28 cellular contexts compared by ENCODE assay signal in genomic region chr2:241062342-241063092, GRCh38. TPM values are rescaled to one million over a fixed set of nuclear protein-coding genes. Genes with fewer than 3 reads are reported as not detected.
DNase-seq lines count a peak whose midpoint lies in the region; ATAC-seq and TF ChIP-seq lines count a peak whose summit lies in the region.
"Had no signal": no experiment of that assay in that cellular context is flagged by ENCODE, and none has a peak within 500 bp of the region (broad histone marks: within the 10 kb centered on the region; RNA-seq: fewer than 3 reads in every experiment).

No MANE protein-coding gene starts in this region.

- H3K36me3 Mint-ChIP-seq in HFFc6 (ENCODE audit: low read depth), result no peaks in the 10 kb centered on the region
- H3K36me3 Mint-ChIP-seq: activated naive CD4-positive, alpha-beta T cell treated with anti-CD3 and anti-CD28 coated beads, Interleukin-2, amount 50 U/mL, for 72 hours; mesothelial cell of epicardium; naive thymus-derived CD4-positive, alpha-beta T cell had no signal

- peak overlapping the region; percentile 48 for H3K4me3 ChIP-seq in epithelial cell of esophagus (ENCODE audit: low read length)
- H3K4me3 ChIP-seq in osteoblast (ENCODE audit: insufficient read depth, low read length), result no peak overlapping the region
- no peak overlapping the region for H3K4me3 ChIP-seq in upper lobe of right lung
- H3K4me3 ChIP-seq: MG63, ovary, right lobe of liver, SK-N-MC, tibial nerve had no signal

- H3K4me1 ChIP-seq in osteoblast (ENCODE audit: insufficient read depth, low read length), result no peaks in the 10 kb centered on the region
- peaks cover 8% of the 10 kb centered on the region for H3K4me1 ChIP-seq in upper lobe of right lung
- H3K4me1 ChIP-seq: right lobe of liver had no signal

- H3K79me2 ChIP-seq in osteoblast (ENCODE audit: insufficient read depth, low read length), result no peaks in the 10 kb centered on the region

- no peak overlapping the region for H2AFZ ChIP-seq in osteoblast (ENCODE audit: low read length)

- no peaks in the 10 kb centered on the region for H3K27me3 ChIP-seq in osteoblast (ENCODE audit: insufficient read depth, low read length)
- no peaks in the 10 kb centered on the region for H3K27me3 ChIP-seq in upper lobe of right lung
- H3K27me3 ChIP-seq: MG63, ovary, right lobe of liver, tibial nerve had no signal

- H3K27ac Mint-ChIP-seq in HFFc6, result no peak overlapping the region
- H3K27ac Mint-ChIP-seq: activated CD4-positive, alpha-beta T cell treated with anti-CD3 and anti-CD28 coated beads, Interleukin-2, amount 10 ng/mL, durations not matched to agents 7 days and 5 days; activated naive CD4-positive, alpha-beta T cell treated with anti-CD3 and anti-CD28 coated beads, Interleukin-2, amount 50 U/mL, for 72 hours; activated T-helper 17 cell treated with anti-CD3 and anti-CD28 coated beads, Interleukin-2, amount 50 U/mL, for 72 hours; mesothelial cell of epicardium; stimulated activated naive CD8-positive, alpha-beta T cell treated with anti-CD3 and anti-CD28 coated beads, Interleukin-15, Interleukin-2, amounts not matched to agents 100 ng/mL and 50 ng/mL, for 24 hours; T-helper 2 cell treated with Interferon-gamma antibody and Interleukin-4, amounts not matched to agents 5 μg/mL and 100 μg/mL, for 36 hours had no signal

- H3K27ac ChIP-seq in osteoblast (ENCODE audit: low read depth, low read length) (no peak overlapping the region), upper lobe of right lung (no peak overlapping the region)
- H3K27ac ChIP-seq: ovary, right lobe of liver, SK-N-MC had no signal

- no peak for ATAC-seq in Right ventricle myocardium inferior
- ATAC-seq in left ventricle myocardium superior, result no peak
- no peak for ATAC-seq in upper lobe of right lung
- no peak for ATAC-seq in HG03025 (IDR thresholded peaks at IDR 0.05; ENCODE audit: low FRiP score, unreplicated experiment)
- ATAC-seq: activated T-helper 17 cell treated with anti-CD3 and anti-CD28 coated beads, Interleukin-2, amount 50 U/mL, for 72 hours; naive thymus-derived CD4-positive, alpha-beta T cell had no signal

- DNase-seq in Right ventricle myocardium inferior (ENCODE audit: missing footprints), result peak; percentile 23
- no peak for DNase-seq in left ventricle myocardium superior
- peak; percentile 78 for DNase-seq in epithelial cell of esophagus (ENCODE audit: low read depth)
- DNase-seq in osteoblast (ENCODE audit: insufficient read length, low spot score, missing footprints), result peak; percentile 81
- peak; percentile 63 for DNase-seq in upper lobe of right lung
- no peak for DNase-seq in HFFc6
- no peak for DNase-seq in NK-92 treated with Interleukin-12 subunit alpha and Interleukin-12 subunit beta, amount 100 ng/mL, for 24 hours (lab: John Stamatoyannopoulos, UW)
- DNase-seq: activated CD4-positive, alpha-beta T cell treated with anti-CD3 and anti-CD28 coated beads, Interleukin-2, amount 10 ng/mL, durations not matched to agents 7 days and 5 days; activated CD8-positive, alpha-beta memory T cell treated with anti-CD3 and anti-CD28 coated beads, Interleukin-2, amount 50 U/mL, for 48 hours; anterior cingulate cortex; dermis blood vessel endothelial cell; GDM1; left colon; MG63; naive thymus-derived CD4-positive, alpha-beta T cell; NCI-H2107; RPMI8226; stimulated activated CD4-positive, alpha-beta T cell treated with anti-CD3 and anti-CD28 coated beads, Interleukin-15, amount 100 ng/mL, for 24 hours had no signal

- intact Hi-C loops in Right ventricle myocardium inferior (cut with DNase I), result no loop called here
- intact Hi-C loops in left ventricle myocardium superior (cut with micrococcal nuclease), result no loop called here
- intact Hi-C loops in upper lobe of right lung (cut with DNase I), result no loop called here

- H3K36me3 ChIP-seq in osteoblast (ENCODE audit: insufficient read depth, low read length) (no peaks in the 10 kb centered on the region), upper lobe of right lung (peaks cover 3% of the 10 kb centered on the region)
- H3K36me3 ChIP-seq: MG63, ovary had no signal

- H3K9me3 ChIP-seq in osteoblast (ENCODE audit: low read depth, low read length) (no peaks in the 10 kb centered on the region), upper lobe of right lung (no peaks in the 10 kb centered on the region)
- H3K9me3 ChIP-seq: MG63, ovary, right lobe of liver, tibial nerve had no signal

- peaks cover 15% of the 10 kb centered on the region for H3K27me3 Mint-ChIP-seq in HFFc6 (ENCODE audit: insufficient read depth)
- H3K27me3 Mint-ChIP-seq: activated T-helper 17 cell treated with anti-CD3 and anti-CD28 coated beads, Interleukin-2, amount 50 U/mL, for 72 hours; stimulated activated naive CD8-positive, alpha-beta T cell treated with anti-CD3 and anti-CD28 coated beads, Interleukin-15, Interleukin-2, amounts not matched to agents 100 ng/mL and 50 ng/mL, for 24 hours had no signal

- no peaks in the 10 kb centered on the region for H3K4me1 Mint-ChIP-seq in HFFc6 (ENCODE audit: low read depth)
- H3K4me1 Mint-ChIP-seq: activated T-helper 17 cell treated with anti-CD3 and anti-CD28 coated beads, Interleukin-2, amount 50 U/mL, for 72 hours had no signal

- no peak for TF ChIP-seq CTCF in epithelial cell of esophagus (IDR thresholded peaks at IDR 0.05; ENCODE audit: insufficient read depth, low read depth, low read length, missing control alignments)
- TF ChIP-seq CTCF in osteoblast (IDR thresholded peaks at IDR 0.05; ENCODE audit: extremely low read depth, low read depth, low read length), result no peak
- no peak for TF ChIP-seq CTCF in upper lobe of right lung (IDR thresholded peaks at IDR 0.05)
- no peak for TF ChIP-seq CTCF in HFFc6 (IDR thresholded peaks at IDR 0.05)

- H3K9me3 Mint-ChIP-seq in HFFc6, result no peaks in the 10 kb centered on the region
- H3K9me3 Mint-ChIP-seq: activated CD4-positive, alpha-beta T cell treated with anti-CD3 and anti-CD28 coated beads, Interleukin-2, amount 10 ng/mL, durations not matched to agents 7 days and 5 days; activated naive CD4-positive, alpha-beta T cell treated with anti-CD3 and anti-CD28 coated beads, Interleukin-2, amount 50 U/mL, for 72 hours; activated T-helper 17 cell treated with anti-CD3 and anti-CD28 coated beads, Interleukin-2, amount 50 U/mL, for 72 hours; naive thymus-derived CD4-positive, alpha-beta T cell; stimulated activated naive CD8-positive, alpha-beta T cell treated with anti-CD3 and anti-CD28 coated beads, Interleukin-15, Interleukin-2, amounts not matched to agents 100 ng/mL and 50 ng/mL, for 24 hours; T-helper 2 cell treated with Interferon-gamma antibody and Interleukin-4, amounts not matched to agents 5 μg/mL and 100 μg/mL, for 36 hours had no signal

- peaks cover 13% of the 10 kb centered on the region for H4K20me1 ChIP-seq in osteoblast (ENCODE audit: insufficient read depth, low read length)

- H3K4me3 Mint-ChIP-seq in HFFc6, result no peak overlapping the region
- H3K4me3 Mint-ChIP-seq: activated CD4-positive, alpha-beta T cell treated with anti-CD3 and anti-CD28 coated beads, Interleukin-2, amount 10 ng/mL, durations not matched to agents 7 days and 5 days; activated T-helper 17 cell treated with anti-CD3 and anti-CD28 coated beads, Interleukin-2, amount 50 U/mL, for 72 hours; stimulated activated naive CD8-positive, alpha-beta T cell treated with anti-CD3 and anti-CD28 coated beads, Interleukin-15, Interleukin-2, amounts not matched to agents 100 ng/mL and 50 ng/mL, for 24 hours; T-helper 2 cell treated with Interferon-gamma antibody and Interleukin-4, amounts not matched to agents 5 μg/mL and 100 μg/mL, for 36 hours had no signal

- no peak overlapping the region for H3K4me2 ChIP-seq in osteoblast (ENCODE audit: insufficient read depth, low read length)

RNA-seq across cellular contexts. Expression of gene MTERF4, which starts 39.6 kb away (rescaled TPM):
- total RNA-seq in Right ventricle myocardium inferior, result 23.0 TPM
- 25.8 TPM for total RNA-seq in left ventricle myocardium superior
- total RNA-seq in osteoblast, result 20.3 and 30.0 TPM in 2 replicates
- 34.6 TPM for total RNA-seq in upper lobe of right lung
- total RNA-seq in HFFc6 (2021; fragmentation: NEBNext Ultra II Directional; extraction: Animal tissue kit (Norgen Biotek cat#: 25700)), result 10 to 100 TPM; 17.2 to 20.6 (median 17.9) TPM

Comparison
In these comparisons a context has a peak if more than half of its experiments do, and no peak if none do; other contexts are left out.
1. DNase-seq: peak in Right ventricle myocardium inferior (single experiment), epithelial cell of esophagus (single experiment), osteoblast (single experiment) and upper lobe of right lung (single experiment); none in left ventricle myocardium superior (single experiment), HFFc6 (single experiment) and NK-92 treated with Interleukin-12 subunit alpha and Interleukin-12 subunit beta, amount 100 ng/mL, for 24 hours (single experiment).